In genomic region chr12:11486623-11487444, GRCh38 we compare ENCODE assay signal across 8 cellular contexts.
A peak's percentile ranks its signal among the peaks of the same experiment; 100 is the strongest.
DNase-seq lines count a peak whose midpoint lies in the region; ATAC-seq and TF ChIP-seq lines count a peak whose summit lies in the region.

No MANE protein-coding gene starts in this region.

- H3K27me3 ChIP-seq in left lung = peaks cover 0 to 4% of the 10 kb centered on the region in 2 donors

- H3K4me1 ChIP-seq in left lung = no peaks in the 10 kb centered on the region

- TF ChIP-seq CTCF in choroid plexus epithelial cell (conservative IDR thresholded peaks at IDR 0.05; ENCODE audit: low read depth, low read length) (peak; percentile 97), left lung (IDR thresholded peaks at IDR 0.05) (peak; percentile 84 to 97)

- H3K27ac Mint-ChIP-seq in activated CD4-positive, alpha-beta T cell treated with anti-CD3 and anti-CD28 coated beads for 36 hours = no peak overlapping the region

- no peaks in the 10 kb centered on the region for H3K9me3 Mint-ChIP-seq in activated CD4-positive, alpha-beta T cell treated with anti-CD3 and anti-CD28 coated beads for 36 hours (ENCODE audit: low read depth)

- H3K27me3 Mint-ChIP-seq in activated CD4-positive, alpha-beta T cell treated with anti-CD3 and anti-CD28 coated beads for 36 hours = no peaks in the 10 kb centered on the region

- ATAC-seq in GM18870 (IDR thresholded peaks at IDR 0.05; ENCODE audit: unreplicated experiment) (peak; percentile 71), HG03378 (IDR thresholded peaks at IDR 0.05; ENCODE audit: unreplicated experiment) (peak; percentile 80), left lung (peak; percentile 95)
- peak; percentile 86 for ATAC-seq in activated CD4-positive, alpha-beta T cell treated with anti-CD3 and anti-CD28 coated beads for 36 hours

- H3K36me3 Mint-ChIP-seq in activated CD4-positive, alpha-beta T cell treated with anti-CD3 and anti-CD28 coated beads for 36 hours (ENCODE audit: low read depth) = no peaks in the 10 kb centered on the region

- H3K36me3 ChIP-seq in left lung = no peaks in the 10 kb centered on the region

- POLR2A ChIA-PET in activated CD4-positive, alpha-beta T cell treated with anti-CD3 and anti-CD28 coated beads for 36 hours (lab: Charles Lee) = no interaction called here

- intact Hi-C loops in activated CD4-positive, alpha-beta T cell treated with anti-CD3 and anti-CD28 coated beads for 36 hours (cut with DNase I, micrococcal nuclease) = loop anchor here (1.0 to 10.0 kb wide), 9 partner anchors 259 to 1252 kb away; no protein-coding TSS in a partner anchor
- intact Hi-C loops in left lung (cut with DNase I) = loop anchor here in 1 of 2 donors (10.0 kb wide), 2 partner anchors 282 to 712 kb away; no protein-coding TSS in a partner anchor

- H3K27ac ChIP-seq in left lung = no peak overlapping the region

- H3K4me1 Mint-ChIP-seq in activated CD4-positive, alpha-beta T cell treated with anti-CD3 and anti-CD28 coated beads for 36 hours = peaks cover 5% of the 10 kb centered on the region

- no peaks in the 10 kb centered on the region for H3K9me3 ChIP-seq in left lung

- DNase-seq in AG08395 (ENCODE audit: low spot score) (peak; percentile 88), NCI-H524 (lab: John Stamatoyannopoulos, UW) (peak; percentile 16 to 83), choroid plexus epithelial cell (ENCODE audit: low read depth) (peak; percentile 93), left lung (peak; percentile 59 to 81)
- peak; percentile 90 for DNase-seq in activated CD4-positive, alpha-beta T cell treated with anti-CD3 and anti-CD28 coated beads for 36 hours
- DNase-seq in stimulated activated CD4-positive, alpha-beta T cell treated with anti-CD3 and anti-CD28 coated beads, Interleukin-4, amount 100 ng/mL, for 48 hours (ENCODE audit: low read depth in 2 of 2) = peak; percentile 64 to 67

- no peak overlapping the region for H3K4me3 Mint-ChIP-seq in activated CD4-positive, alpha-beta T cell treated with anti-CD3 and anti-CD28 coated beads for 36 hours

- CTCF ChIA-PET in activated CD4-positive, alpha-beta T cell treated with anti-CD3 and anti-CD28 coated beads for 36 hours (lab: Charles Lee) = interaction anchor here (0.5 to 6.6 kb wide), 35 partner anchors 12 to 1697 kb away, joined by 3 to 99 read pairs (median 3); partner anchors contain the start of gene SMIM10L1

- H3K4me3 ChIP-seq in choroid plexus epithelial cell (ENCODE audit: low read depth, low read length) = no peak overlapping the region
- no peak overlapping the region for H3K4me3 ChIP-seq in left lung
